Comparison of ENCODE assay signal across 10 cellular contexts in the genomic region with DNA sequence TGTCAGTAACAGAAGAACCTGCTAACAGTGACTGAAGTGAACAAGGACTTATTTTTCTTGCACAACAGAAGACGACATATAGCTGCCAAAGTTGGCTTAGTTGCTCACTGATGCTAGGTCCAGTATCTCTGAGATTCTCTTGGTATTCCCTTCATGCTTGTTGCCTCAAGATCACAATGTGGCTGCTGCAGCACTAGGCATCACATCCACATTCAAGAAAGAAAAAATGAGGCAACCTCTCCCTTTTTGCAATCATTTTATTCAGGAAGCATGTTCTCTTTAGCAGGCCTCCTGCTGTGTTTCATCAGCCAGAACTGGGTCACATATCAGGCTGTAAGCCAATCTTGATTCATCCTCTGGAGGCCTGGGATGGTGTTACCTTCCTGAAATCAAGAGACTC. TPM values are rescaled to one million over a fixed set of nuclear protein-coding genes. Genes with fewer than 3 reads are reported as not detected.
"Had no signal": no experiment of that assay in that cellular context is flagged by ENCODE, and none has a peak within 500 bp of the region (broad histone marks: within the 10 kb centered on the region; RNA-seq: fewer than 3 reads in every experiment).

No MANE protein-coding gene starts in this region.

- FAIRE-seq: H54 had no signal

- H3K4me3 Mint-ChIP-seq: GM23338, H9, HFFc6 had no signal

- DNase-seq: GM23248, GOT3, H7, H9, HCEC 1CT, HFFc6 had no signal

- H3K4me3 ChIP-seq: GM23248, GM23338, HAP-1 had no signal

- H3K4me2 ChIP-seq: GM23338 had no signal

- H2AFZ ChIP-seq: GM23248, GM23338 had no signal

- H3K27ac Mint-ChIP-seq: GM23338, H9, HFFc6 had no signal

- H3K9me3 Mint-ChIP-seq: GM23338, H9 had no signal

- H3K9ac ChIP-seq: GM23248 had no signal

- H3K27ac ChIP-seq: GM23248 had no signal

- H3K36me3 ChIP-seq: HAP-1 had no signal

- ATAC-seq: GM23338, HCT116 had no signal

- H3K4me1 ChIP-seq: HAP-1 had no signal

RNA-seq across cellular contexts. Expression of gene MAPK4, which starts 11.7 kb away (rescaled TPM):
- total RNA-seq: HFFc6 had no signal
- polyA plus RNA-seq: GM23248 had no signal
